In genomic region chr17:16286009-16286946, GRCh38 we compare ENCODE assay signal across 1 cellular context.
TF ChIP-seq lines count a peak whose summit lies in the region.

No MANE protein-coding gene starts in this region.

TF ChIP-seq in HCT116, 20 proteins besides CTCF, POLR2A, EP300 and RAD21 (continued from another document):
- no peak for TF ChIP-seq ZNF274 (IDR thresholded peaks at IDR 0.05; ENCODE audit: low read depth, low read length)
- no peak for TF ChIP-seq ZFX (IDR thresholded peaks at IDR 0.05)
- no peak for TF ChIP-seq ELF1 (IDR thresholded peaks at IDR 0.05; ENCODE audit: borderline replicate concordance, low read depth)
- TF ChIP-seq EZH2 (IDR thresholded peaks at IDR 0.05), result no peak
- peak; percentile 38 for TF ChIP-seq ZBTB33 (IDR thresholded peaks at IDR 0.05; ENCODE audit: extremely low read depth, insufficient replicate concordance, low read length)
- TF ChIP-seq TCF7L2 (IDR thresholded peaks at IDR 0.05; ENCODE audit: borderline replicate concordance, extremely low read depth, insufficient read depth, insufficient read length), result peak; percentile 85
- TF ChIP-seq CBX3 (IDR thresholded peaks at IDR 0.05; ENCODE audit: low read depth), result peak; percentile 37
- TF ChIP-seq SIN3A (IDR thresholded peaks at IDR 0.05; ENCODE audit: low read depth), result peak; percentile 77; the same call in 1 of the 2 replicates
- peak; percentile 82 for TF ChIP-seq EGR1 (IDR thresholded peaks at IDR 0.05; ENCODE audit: low read depth)
- peak; percentile 89 for TF ChIP-seq SP1 (IDR thresholded peaks at IDR 0.05; ENCODE audit: low read depth)
- peak; percentile 100 for TF ChIP-seq SRF (IDR thresholded peaks at IDR 0.05; ENCODE audit: low read depth)
- TF ChIP-seq ATF3 (IDR thresholded peaks at IDR 0.05), result no peak
